Comparison of ENCODE assay signal across 7 cellular contexts in the genomic region with DNA sequence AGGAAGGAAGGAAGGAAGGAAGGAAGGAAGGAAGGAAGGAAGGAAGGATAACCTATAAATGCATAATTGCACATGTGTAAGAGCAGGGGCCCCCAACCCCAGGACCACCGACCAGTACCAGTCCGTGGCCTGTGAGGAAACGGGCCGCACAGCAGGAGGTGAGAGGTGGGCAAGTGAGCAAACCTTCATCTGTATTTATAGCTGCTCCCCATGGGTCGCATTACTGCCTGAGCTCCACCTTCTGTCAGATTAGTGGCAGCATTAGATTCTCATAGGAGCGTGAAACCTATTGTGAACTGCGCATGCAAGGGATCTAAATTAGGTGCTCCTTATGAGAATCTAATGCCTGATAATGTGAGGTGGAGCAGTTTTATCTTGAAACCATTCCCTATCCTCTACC.
"Had no signal": no experiment of that assay in that cellular context is flagged by ENCODE, and none has a peak within 500 bp of the region (broad histone marks: within the 10 kb centered on the region; RNA-seq: fewer than 3 reads in every experiment).

No MANE protein-coding gene starts in this region.

- ATAC-seq: GM23338, K562 had no signal

- H3K4me3 ChIP-seq: GM23338, K562 had no signal

- DNase-seq: H9, HCEC 1CT, HFFc6, IMR-90, KG1 had no signal
